In genomic region chr2:20473128-20473527, GRCh38 we compare ENCODE assay signal across 18 cellular contexts. TPM values are rescaled to one million over a fixed set of nuclear protein-coding genes. Genes with fewer than 3 reads are reported as not detected.
DNase-seq lines count a peak whose midpoint lies in the region; ATAC-seq and TF ChIP-seq lines count a peak whose summit lies in the region.
"Had no signal": no experiment of that assay in that cellular context is flagged by ENCODE, and none has a peak within 500 bp of the region (broad histone marks: within the 10 kb centered on the region; RNA-seq: fewer than 3 reads in every experiment).

No MANE protein-coding gene starts in this region.

- TF ChIP-seq CTCF in VCaP (conservative IDR thresholded peaks at IDR 0.05) = no peak
- TF ChIP-seq CTCF in left ventricle myocardium inferior (IDR thresholded peaks at IDR 0.05; ENCODE audit: borderline replicate concordance) = no peak
- no peak for TF ChIP-seq CTCF in sigmoid colon (IDR thresholded peaks at IDR 0.05)

- H3K4me1 ChIP-seq in BLaER1 treated with 17β-estradiol and CSF1 and Interleukin-3, amounts not matched to agents 10 nM and 100 nM = peaks cover 15 to 40% (median 30%) of the 10 kb centered on the region in 10 experiments
- H3K4me1 ChIP-seq in left ventricle myocardium inferior = peaks cover 11% of the 10 kb centered on the region
- H3K4me1 ChIP-seq in sigmoid colon = peaks cover 0 to 10% (median 4%) of the 10 kb centered on the region in 4 donors
- H3K4me1 ChIP-seq: Peyer's patch had no signal

- peak overlapping the region in 8 of 11 experiments; percentile 18 to 83 (median 56); a peak in 13 of 22 replicates for H3K4me2 ChIP-seq in BLaER1 treated with 17β-estradiol and CSF1 and Interleukin-3, amounts not matched to agents 10 nM and 100 nM

- no peak for TF ChIP-seq EP300 in sigmoid colon (IDR thresholded peaks at IDR 0.05)

- no peak for ATAC-seq in GM18517 (IDR thresholded peaks at IDR 0.05; ENCODE audit: unreplicated experiment)

- peaks cover 4 to 25% (median 16%) of the 10 kb centered on the region in 11 experiments for H3K9me3 ChIP-seq in BLaER1 treated with 17β-estradiol and CSF1 and Interleukin-3, amounts not matched to agents 10 nM and 100 nM (replicated peaks in 1 of 11)
- H3K9me3 ChIP-seq in left ventricle myocardium inferior (replicated peaks) (no peaks in the 10 kb centered on the region), sigmoid colon (no peaks in the 10 kb centered on the region)
- H3K9me3 ChIP-seq: BE2C, Peyer's patch had no signal

- TF ChIP-seq POLR2A in sigmoid colon (IDR thresholded peaks at IDR 0.05) = no peak

- H3K4me3 ChIP-seq in BLaER1 treated with 17β-estradiol and CSF1 and Interleukin-3, amounts not matched to agents 10 nM and 100 nM = no peak overlapping the region
- H3K4me3 ChIP-seq in left ventricle myocardium inferior = no peak overlapping the region
- H3K4me3 ChIP-seq in sigmoid colon = no peak overlapping the region
- H3K4me3 ChIP-seq: Peyer's patch had no signal

- H3K36me3 ChIP-seq in BLaER1 treated with 17β-estradiol and CSF1 and Interleukin-3, amounts not matched to agents 10 nM and 100 nM = no peaks in the 10 kb centered on the region; a peak in 1 of 22 replicates
- H3K36me3 ChIP-seq in left ventricle myocardium inferior = no peaks in the 10 kb centered on the region
- H3K36me3 ChIP-seq in sigmoid colon = no peaks in the 10 kb centered on the region
- H3K36me3 ChIP-seq: BE2C, Peyer's patch had no signal

- intact Hi-C loops in left ventricle myocardium inferior (cut with micrococcal nuclease) = no loop called here
- intact Hi-C loops in sigmoid colon (cut with DNase I) = no loop called here

- no peaks in the 10 kb centered on the region for H3K27me3 ChIP-seq in BLaER1 treated with 17β-estradiol and CSF1 and Interleukin-3, amounts not matched to agents 10 nM and 100 nM
- H3K27me3 ChIP-seq in left ventricle myocardium inferior (ENCODE audit: low read depth) = no peaks in the 10 kb centered on the region
- no peaks in the 10 kb centered on the region for H3K27me3 ChIP-seq in sigmoid colon
- H3K27me3 ChIP-seq: BE2C, Peyer's patch had no signal

- H4K20me1 ChIP-seq in BLaER1 treated with 17β-estradiol and CSF1 and Interleukin-3, amounts not matched to agents 10 nM and 100 nM = no peaks in the 10 kb centered on the region

- H3K27ac ChIP-seq in BLaER1 treated with 17β-estradiol and CSF1 and Interleukin-3, amounts not matched to agents 10 nM and 100 nM = no peak overlapping the region
- H3K27ac ChIP-seq in VCaP (peak overlapping the region; percentile 99), left ventricle myocardium inferior (replicated peaks) (peak overlapping the region; percentile 73), sigmoid colon (no peak overlapping the region)
- H3K27ac ChIP-seq: Peyer's patch had no signal

- H3K9ac ChIP-seq in BLaER1 treated with 17β-estradiol and CSF1 and Interleukin-3, amounts not matched to agents 10 nM and 100 nM = no peak overlapping the region

- WGBS in sigmoid colon, 2 donors = 75 to 85% methylated on average over 4 of the region's 4 CpGs

- DNase-seq in left ventricle myocardium inferior (no peak), sigmoid colon (peak; percentile 46), DMS79 treated with DMSO at 0.1 percent for 48 hours (lab: John Stamatoyannopoulos, UW) (no peak), AG08395 (ENCODE audit: low spot score) (no peak)
- DNase-seq in effector CD8-positive, alpha-beta T cell (lab: John Stamatoyannopoulos, UW) = no peak
- DNase-seq: ACHN, BE2C, EL, Kasumi-1, NCI-H187 treated with DMSO at 0.1 percent for 48 hours, NCI-H2171, NCI-H510A, NCI-H82, SIG-M5 had no signal

RNA-seq across cellular contexts. Expression of gene RHOB, which starts 26.3 kb away (rescaled TPM):
- total RNA-seq in left ventricle myocardium inferior (193 TPM), sigmoid colon (1,000 to 10,000 TPM in 2 of 4 donors, 100 to 1,000 TPM in 2; 753 to 1,323 (median 1,092) TPM)
- polyA plus RNA-seq in sigmoid colon = 100 to 1,000 TPM in 2 of 3 donors, 10 to 100 TPM in 1; 60.6 to 200 (median 108) TPM

Comparison
In these comparisons a context has a peak if more than half of its experiments do, and no peak if none do; other contexts are left out.
1. H3K27ac ChIP-seq: peak in VCaP (single experiment) and left ventricle myocardium inferior (single experiment); none in BLaER1 treated with 17β-estradiol and CSF1 and Interleukin-3, amounts not matched to agents 10 nM and 100 nM (0 of 11) and sigmoid colon (0 of 4).